Comparison of ENCODE assay signal across 22 cellular contexts in genomic region chr1:59532102-59532501, GRCh38.
"Had no signal": no experiment of that assay in that cellular context is flagged by ENCODE, and none has a peak within 500 bp of the region (broad histone marks: within the 10 kb centered on the region; RNA-seq: fewer than 3 reads in every experiment).

No MANE protein-coding gene starts in this region.

- H3K9me3 ChIP-seq: ascending aorta, heart left ventricle, lower lobe of right lung, right atrium auricular region, tibial artery, uterus had no signal

- H3K4me3 Mint-ChIP-seq: activated T-helper 17 cell treated with anti-CD3 and anti-CD28 coated beads, Interleukin-2, amount 50 U/mL, for 72 hours; effector memory CD8-positive, alpha-beta T cell; immature natural killer cell; nephron had no signal

- H3K27ac ChIP-seq: ascending aorta, heart left ventricle, lower lobe of right lung, right atrium auricular region, skin epidermis, tibial artery, uterus, VCaP had no signal

- H3K36me3 ChIP-seq: ascending aorta, heart left ventricle, lower lobe of right lung, right atrium auricular region, tibial artery, uterus had no signal

- H3K4me1 ChIP-seq: ascending aorta, heart left ventricle, lower lobe of right lung, right atrium auricular region, tibial artery, uterus had no signal

- H3K27me3 ChIP-seq: ascending aorta, heart left ventricle, right atrium auricular region, tibial artery, uterus had no signal

- H3K27me3 Mint-ChIP-seq: activated T-helper 17 cell treated with anti-CD3 and anti-CD28 coated beads, Interleukin-2, amount 50 U/mL, for 72 hours; effector memory CD8-positive, alpha-beta T cell had no signal

- DNase-seq: activated CD4-positive, alpha-beta T cell treated with anti-CD3 and anti-CD28 coated beads for 1 hour; activated CD4-positive, alpha-beta T cell treated with anti-CD3 and anti-CD28 coated beads, Interleukin-2, amount 50 U/mL, for 48 hours; activated naive CD4-positive, alpha-beta T cell treated with Interleukin-2 at 50 U/mL for 16 hours; dermis blood vessel endothelial cell; effector memory CD8-positive, alpha-beta T cell; foreskin melanocyte; heart left ventricle; immature natural killer cell; left cardiac atrium; lower lobe of right lung; occipital lobe; stimulated activated CD4-positive, alpha-beta T cell treated with anti-CD3 and anti-CD28 coated beads, Interleukin-15, amount 100 ng/mL, for 24 hours; stimulated activated CD4-positive, alpha-beta T cell treated with anti-CD3 and anti-CD28 coated beads, Interleukin-4, amount 100 ng/mL, for 24 hours; stimulated activated naive CD4-positive, alpha-beta T cell; tibial artery; uterus had no signal

- H3K27ac Mint-ChIP-seq: activated T-helper 17 cell treated with anti-CD3 and anti-CD28 coated beads, Interleukin-2, amount 50 U/mL, for 72 hours; effector memory CD8-positive, alpha-beta T cell; immature natural killer cell; nephron had no signal

- H3K4me1 Mint-ChIP-seq: activated T-helper 17 cell treated with anti-CD3 and anti-CD28 coated beads, Interleukin-2, amount 50 U/mL, for 72 hours; immature natural killer cell; nephron had no signal

- H3K9me3 Mint-ChIP-seq: activated T-helper 17 cell treated with anti-CD3 and anti-CD28 coated beads, Interleukin-2, amount 50 U/mL, for 72 hours; immature natural killer cell had no signal

- ATAC-seq: activated T-helper 17 cell treated with anti-CD3 and anti-CD28 coated beads, Interleukin-2, amount 50 U/mL, for 72 hours; effector memory CD8-positive, alpha-beta T cell; heart left ventricle; left cardiac atrium; lower lobe of right lung had no signal

- H3K4me3 ChIP-seq: ascending aorta, heart left ventricle, lower lobe of right lung, right atrium auricular region, skin epidermis, tibial artery, uterus had no signal
